Comparison of ENCODE assay signal across 18 cellular contexts in genomic region chr18:9989481-9989880, GRCh38.
"Had no signal": no experiment of that assay in that cellular context is flagged by ENCODE, and none has a peak within 500 bp of the region (broad histone marks: within the 10 kb centered on the region; RNA-seq: fewer than 3 reads in every experiment).

No MANE protein-coding gene starts in this region.

- ATAC-seq: activated CD4-positive, alpha-beta T cell treated with anti-CD3 and anti-CD28 coated beads for 36 hours; left lung; mucosa of descending colon; pancreas; sciatic nerve; WTC11 had no signal

- H3K27me3 ChIP-seq: cardiac muscle cell, left lung, pancreas, stomach had no signal

- H3K27ac ChIP-seq: cardiac muscle cell, epithelial cell of prostate, left lung had no signal

- H3K4me3 ChIP-seq: cardiac muscle cell, left lung, mucosa of descending colon, pancreas, smooth muscle cell, stomach had no signal

- H3K36me3 ChIP-seq: cardiac muscle cell, left lung, pancreas, stomach had no signal

- DNase-seq: activated CD4-positive, alpha-beta T cell treated with anti-CD3 and anti-CD28 coated beads for 36 hours; activated CD4-positive, alpha-beta T cell treated with anti-CD3 and anti-CD28 coated beads, Interleukin-2, amount 50 U/mL, for 48 hours; activated naive CD8-positive, alpha-beta T cell treated with anti-CD3 and anti-CD28 coated beads for 36 hours; activated T-cell treated with anti-CD3 and anti-CD28 coated beads for 4 hours; amniotic stem cell; left lung; mucosa of descending colon; naive B cell; pancreas; stimulated activated CD4-positive, alpha-beta T cell treated with anti-CD3 and anti-CD28 coated beads, Interleukin-4, amount 100 ng/mL, for 1 hour; stomach; T-helper 2 cell; trophoblast cell had no signal

- H3K9me3 ChIP-seq: left lung, mucosa of descending colon, pancreas, stomach had no signal
